ENCODE assay signal across 22 cellular contexts in genomic region chr1:76287917-76288316, GRCh38.
"Had no signal": no experiment of that assay in that cellular context is flagged by ENCODE, and none has a peak within 500 bp of the region (broad histone marks: within the 10 kb centered on the region; RNA-seq: fewer than 3 reads in every experiment).

No MANE protein-coding gene starts in this region.

- H3K4me3 ChIP-seq: esophagus squamous epithelium, gastroesophageal sphincter, lung, pancreas, suprapubic skin, tibial artery, upper lobe of left lung, uterus had no signal

- H3K27ac ChIP-seq: esophagus squamous epithelium, gastroesophageal sphincter, pancreas, suprapubic skin, tibial artery, upper lobe of left lung, uterus had no signal

- H3K27ac Mint-ChIP-seq: dendritic cell treated with granulocyte-macrophage colony-stimulating factor and Interleukin-4, amounts not matched to agents 40 ng/mL and 50 ng/mL, for 4 days; nephron; progenitor cell of endocrine pancreas had no signal

- ATAC-seq: gastroesophageal sphincter, left colon, left ventricle myocardium superior, pancreas, right cardiac atrium had no signal

- DNase-seq: esophagus squamous epithelium; foreskin fibroblast; kidney; left colon; left ventricle myocardium superior; mesenchymal stem cell; midbrain; occipital lobe; pancreas; right cardiac atrium; small intestine; stimulated activated CD4-positive, alpha-beta T cell treated with anti-CD3 and anti-CD28 coated beads, Interleukin-12 subunit alpha, Interleukin-12 subunit beta, amount 100 ng/mL, for 4 hours; stimulated activated naive CD4-positive, alpha-beta T cell; tibial artery; upper lobe of left lung; uterus had no signal

- H3K36me3 ChIP-seq: esophagus squamous epithelium, gastroesophageal sphincter, pancreas, suprapubic skin, tibial artery, upper lobe of left lung, uterus had no signal

- H3K4me1 ChIP-seq: esophagus squamous epithelium, gastroesophageal sphincter, pancreas, suprapubic skin, tibial artery, upper lobe of left lung, uterus had no signal

- H3K9me3 Mint-ChIP-seq: dendritic cell treated with granulocyte-macrophage colony-stimulating factor and Interleukin-4, amounts not matched to agents 40 ng/mL and 50 ng/mL, for 4 days; nephron had no signal

- H3K27me3 ChIP-seq: esophagus squamous epithelium, gastroesophageal sphincter, pancreas, suprapubic skin, tibial artery, upper lobe of left lung, uterus had no signal

- H3K9me3 ChIP-seq: esophagus squamous epithelium, gastroesophageal sphincter, pancreas, suprapubic skin, tibial artery, upper lobe of left lung, uterus had no signal
